1 cellular context compared by ENCODE assay signal in the genomic region with DNA sequence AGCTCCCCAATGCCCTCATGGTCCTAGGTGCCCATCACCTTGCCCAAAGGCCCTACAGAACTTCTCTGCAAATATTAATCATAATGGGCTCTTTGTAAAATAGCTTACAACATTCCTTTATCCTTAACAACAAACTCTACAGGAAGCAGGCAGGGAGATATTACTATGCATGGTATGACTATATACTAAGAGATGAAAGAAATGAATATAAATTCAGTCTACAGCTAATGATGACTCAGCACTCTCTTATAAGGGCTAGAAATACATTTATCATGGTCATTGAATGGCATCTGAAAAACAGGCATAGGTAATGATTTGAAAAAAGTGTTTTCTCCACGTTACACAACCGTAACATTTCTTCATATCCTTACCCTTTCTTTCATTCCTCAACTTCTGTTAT.
TF ChIP-seq lines count a peak whose summit lies in the region.

No MANE protein-coding gene starts in this region.

TF ChIP-seq in WTC11, 78 proteins besides CTCF, POLR2A, EP300 and RAD21 (continued from another document):
- no peak for TF ChIP-seq CREB1 (CRISPR knock-in tag; IDR thresholded peaks at IDR 0.05)
- TF ChIP-seq, protein P1, sequence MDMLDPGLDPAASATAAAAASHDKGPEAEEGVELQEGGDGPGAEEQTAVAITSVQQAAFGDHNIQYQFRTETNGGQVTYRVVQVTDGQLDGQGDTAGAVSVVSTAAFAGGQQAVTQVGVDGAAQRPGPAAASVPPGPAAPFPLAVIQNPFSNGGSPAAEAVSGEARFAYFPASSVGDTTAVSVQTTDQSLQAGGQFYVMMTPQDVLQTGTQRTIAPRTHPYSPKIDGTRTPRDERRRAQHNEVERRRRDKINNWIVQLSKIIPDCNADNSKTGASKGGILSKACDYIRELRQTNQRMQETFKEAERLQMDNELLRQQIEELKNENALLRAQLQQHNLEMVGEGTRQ (CRISPR knock-in tag; IDR thresholded peaks at IDR 0.05), result no peak
- TF ChIP-seq JAZF1 (CRISPR knock-in tag; IDR thresholded peaks at IDR 0.05), result no peak
- TF ChIP-seq, protein P2, sequence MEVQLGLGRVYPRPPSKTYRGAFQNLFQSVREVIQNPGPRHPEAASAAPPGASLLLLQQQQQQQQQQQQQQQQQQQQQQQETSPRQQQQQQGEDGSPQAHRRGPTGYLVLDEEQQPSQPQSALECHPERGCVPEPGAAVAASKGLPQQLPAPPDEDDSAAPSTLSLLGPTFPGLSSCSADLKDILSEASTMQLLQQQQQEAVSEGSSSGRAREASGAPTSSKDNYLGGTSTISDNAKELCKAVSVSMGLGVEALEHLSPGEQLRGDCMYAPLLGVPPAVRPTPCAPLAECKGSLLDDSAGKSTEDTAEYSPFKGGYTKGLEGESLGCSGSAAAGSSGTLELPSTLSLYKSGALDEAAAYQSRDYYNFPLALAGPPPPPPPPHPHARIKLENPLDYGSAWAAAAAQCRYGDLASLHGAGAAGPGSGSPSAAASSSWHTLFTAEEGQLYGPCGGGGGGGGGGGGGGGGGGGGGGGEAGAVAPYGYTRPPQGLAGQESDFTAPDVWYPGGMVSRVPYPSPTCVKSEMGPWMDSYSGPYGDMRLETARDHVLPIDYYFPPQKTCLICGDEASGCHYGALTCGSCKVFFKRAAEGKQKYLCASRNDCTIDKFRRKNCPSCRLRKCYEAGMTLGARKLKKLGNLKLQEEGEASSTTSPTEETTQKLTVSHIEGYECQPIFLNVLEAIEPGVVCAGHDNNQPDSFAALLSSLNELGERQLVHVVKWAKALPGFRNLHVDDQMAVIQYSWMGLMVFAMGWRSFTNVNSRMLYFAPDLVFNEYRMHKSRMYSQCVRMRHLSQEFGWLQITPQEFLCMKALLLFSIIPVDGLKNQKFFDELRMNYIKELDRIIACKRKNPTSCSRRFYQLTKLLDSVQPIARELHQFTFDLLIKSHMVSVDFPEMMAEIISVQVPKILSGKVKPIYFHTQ (CRISPR knock-in tag; IDR thresholded peaks at IDR 0.05), result no peak
- no peak for TF ChIP-seq CREM (CRISPR knock-in tag; IDR thresholded peaks at IDR 0.05)
- no peak for TF ChIP-seq SP1 (CRISPR knock-in tag; conservative IDR thresholded peaks at IDR 0.05)
- TF ChIP-seq FOXJ3 (CRISPR knock-in tag; IDR thresholded peaks at IDR 0.05; ENCODE audit: borderline replicate concordance), result no peak
- no peak for TF ChIP-seq SMAD4 (CRISPR knock-in tag; IDR thresholded peaks at IDR 0.05)
- no peak for TF ChIP-seq SMAD3 (CRISPR knock-in tag; IDR thresholded peaks at IDR 0.05; ENCODE audit: borderline replicate concordance)
- no peak for TF ChIP-seq TCF7 (CRISPR knock-in tag; IDR thresholded peaks at IDR 0.05; ENCODE audit: low read depth)
- no peak for TF ChIP-seq OVOL2 (CRISPR knock-in tag; IDR thresholded peaks at IDR 0.05; ENCODE audit: borderline replicate concordance)
- TF ChIP-seq, protein P3, sequence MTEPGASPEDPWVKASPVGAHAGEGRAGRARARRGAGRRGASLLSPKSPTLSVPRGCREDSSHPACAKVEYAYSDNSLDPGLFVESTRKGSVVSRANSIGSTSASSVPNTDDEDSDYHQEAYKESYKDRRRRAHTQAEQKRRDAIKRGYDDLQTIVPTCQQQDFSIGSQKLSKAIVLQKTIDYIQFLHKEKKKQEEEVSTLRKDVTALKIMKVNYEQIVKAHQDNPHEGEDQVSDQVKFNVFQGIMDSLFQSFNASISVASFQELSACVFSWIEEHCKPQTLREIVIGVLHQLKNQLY (CRISPR knock-in tag; IDR thresholded peaks at IDR 0.05), result no peak
- TF ChIP-seq NFYB (CRISPR knock-in tag; conservative IDR thresholded peaks at IDR 0.05; ENCODE audit: low read depth), result no peak
- TF ChIP-seq, protein P4, sequence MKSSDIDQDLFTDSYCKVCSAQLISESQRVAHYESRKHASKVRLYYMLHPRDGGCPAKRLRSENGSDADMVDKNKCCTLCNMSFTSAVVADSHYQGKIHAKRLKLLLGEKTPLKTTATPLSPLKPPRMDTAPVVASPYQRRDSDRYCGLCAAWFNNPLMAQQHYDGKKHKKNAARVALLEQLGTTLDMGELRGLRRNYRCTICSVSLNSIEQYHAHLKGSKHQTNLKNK (CRISPR knock-in tag; IDR thresholded peaks at IDR 0.05), result no peak
